In genomic region chr2:89585558-89585920, GRCh38 we compare ENCODE assay signal across 8 cellular contexts.
DNase-seq lines count a peak whose midpoint lies in the region; ATAC-seq and TF ChIP-seq lines count a peak whose summit lies in the region.
"Not testable (repeated sequence)": the region's sequence is repeated elsewhere in the genome, so short reads cannot be mapped to it uniquely, and the experiment has no call there.

No MANE protein-coding gene starts in this region.

- intact Hi-C loops in adrenal gland (cut with DNase I); mucosa of descending colon (cut with DNase I, micrococcal nuclease): not testable (repeated sequence)

- TF ChIP-seq CTCF in DOHH2 (IDR thresholded peaks at IDR 0.05; ENCODE audit: low read depth, low read length, poor library complexity, severe bottlenecking); RWPE2 (IDR thresholded peaks at IDR 0.05; ENCODE audit: poor library complexity, severe bottlenecking); adrenal gland (IDR thresholded peaks at IDR 0.05); mucosa of descending colon (IDR thresholded peaks at IDR 0.05): not testable (repeated sequence)

- 4 to 43% (median 7%) methylated on average over 10 to 26 of the region's 34 CpGs for WGBS in adrenal gland, 4 donors

- H3F3A ChIP-seq in DOHH2 (ENCODE audit: control insufficient read depth, insufficient read depth): not testable (repeated sequence)

- H3K79me2 ChIP-seq in DOHH2 (ENCODE audit: control insufficient read depth, low read length): not testable (repeated sequence)

- not testable (repeated sequence) for H4K20me1 ChIP-seq in DOHH2 (ENCODE audit: control insufficient read depth, insufficient read depth, low read depth, low read length)

- ATAC-seq in GM21526 (IDR thresholded peaks at IDR 0.05; ENCODE audit: low FRiP score, unreplicated experiment) (peak; percentile 99), HG03196 (IDR thresholded peaks at IDR 0.05; ENCODE audit: unreplicated experiment) (peak; percentile 95), RWPE2 (ENCODE audit: low read depth) (peak; percentile 99), mucosa of descending colon (peak; percentile 100)

- not testable (repeated sequence) for H3K4me3 ChIP-seq in DOHH2 (ENCODE audit: low read length); mucosa of descending colon
- H3K4me3 ChIP-seq in RWPE2 (ENCODE audit: severe bottlenecking): peak overlapping the region; percentile 23
- peak overlapping the region in 1 of 4 donors; percentile 45 for H3K4me3 ChIP-seq in adrenal gland

- H3K4me1 ChIP-seq in DOHH2 (ENCODE audit: control insufficient read depth, low read length); RWPE2 (ENCODE audit: insufficient read depth, poor library complexity, severe bottlenecking); adrenal gland (replicated peaks in 1 of 2); mucosa of descending colon (ENCODE audit: low read depth): not testable (repeated sequence)

- peak in 1 of 2 donors; percentile 79 for TF ChIP-seq POLR2A in adrenal gland (IDR thresholded peaks at IDR 0.05)

- not testable (repeated sequence) for H3K9me2 ChIP-seq in DOHH2 (replicated peaks; ENCODE audit: control insufficient read depth, low read length)

- H3K4me2 ChIP-seq in DOHH2 (ENCODE audit: low read length): 0 out of 2 replicates have a peak overlapping the region, but pooled peaks have one; percentile 27

- H3K36me3 ChIP-seq in DOHH2 (ENCODE audit: control insufficient read depth, low read length); RWPE2 (ENCODE audit: low read depth); adrenal gland (replicated peaks in 1 of 2); mucosa of descending colon (ENCODE audit: low read depth): not testable (repeated sequence)

- peak; percentile 55 for DNase-seq in RWPE2 (ENCODE audit: low spot score)
- peak in 6 of 7 donors; percentile 65 to 80 (median 76) for DNase-seq in adrenal gland
- peak; percentile 21 for DNase-seq in foreskin melanocyte
- DNase-seq in mucosa of descending colon: peak; percentile 75 to 85 (median 75)
- DNase-seq in stimulated activated CD4-positive, alpha-beta T cell treated with anti-CD3 and anti-CD28 coated beads, TNF-alpha, amount 100 ng/mL, for 24 hours (ENCODE audit: low read depth in 3 of 3): peak in 2 of 3 experiments; percentile 1 to 39

- H3K9me3 ChIP-seq in DOHH2 (ENCODE audit: control insufficient read depth, insufficient read depth, low read length); RWPE2 (ENCODE audit: severe bottlenecking); adrenal gland (replicated peaks in 1 of 3); mucosa of descending colon: not testable (repeated sequence)

- not testable (repeated sequence) for H3K27ac ChIP-seq in DOHH2 (ENCODE audit: low read depth, low read length); RWPE2 (ENCODE audit: poor library complexity, severe bottlenecking); adrenal gland

- H3K27me3 ChIP-seq in DOHH2 (ENCODE audit: control insufficient read depth, low read length); RWPE2 (ENCODE audit: insufficient read depth, poor library complexity, severe bottlenecking); adrenal gland: not testable (repeated sequence)

Comparison
In these comparisons a context has a peak if more than half of its experiments do, and no peak if none do; other contexts are left out.
1. DNase-seq: peak in every context shown above with its lines; median percentile 76 in adrenal gland; 75 in mucosa of descending colon; 55 in RWPE2; 21 in foreskin melanocyte; 20 in stimulated activated CD4-positive, alpha-beta T cell treated with anti-CD3 and anti-CD28 coated beads, TNF-alpha, amount 100 ng/mL, for 24 hours.